ENCODE assay signal across 27 cellular contexts in the genomic region with DNA sequence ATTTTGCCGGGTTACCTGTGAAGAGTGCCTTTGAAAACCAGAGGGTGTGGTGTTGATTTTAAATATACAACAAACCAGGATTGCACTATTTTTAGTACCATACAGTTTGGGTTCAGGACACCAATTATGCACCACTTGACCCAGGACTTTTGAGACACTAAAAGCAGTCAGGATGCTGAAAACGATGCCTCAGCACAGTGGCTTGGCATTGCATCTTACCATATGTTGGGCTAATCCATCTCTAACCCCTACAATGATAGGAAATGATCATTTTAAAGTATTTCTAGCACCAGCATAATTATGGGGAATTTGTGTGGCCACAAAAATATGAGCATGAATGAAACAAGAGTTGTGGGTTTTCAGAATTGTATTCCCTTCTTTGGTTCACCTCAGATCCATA. TPM values are rescaled to one million over a fixed set of nuclear protein-coding genes. Genes with fewer than 3 reads are reported as not detected.
"Had no signal": no experiment of that assay in that cellular context is flagged by ENCODE, and none has a peak within 500 bp of the region (broad histone marks: within the 10 kb centered on the region; RNA-seq: fewer than 3 reads in every experiment).

No MANE protein-coding gene starts in this region.

- H3K4me3 ChIP-seq: K562, SJSA1, SK-N-MC had no signal

- H3K27ac ChIP-seq: HL-60, KMS-11, SJSA1, SK-N-MC had no signal

- ATAC-seq: K562 had no signal

- H3K27me3 ChIP-seq: SJSA1 had no signal

- H3K4me2 ChIP-seq: KMS-11 had no signal

- FAIRE-seq: HTR-8/SVneo, K562, RCC 7860 had no signal

- DNase-seq: Kasumi-1, MM.1S, NCI-H1092, NCI-H1105 treated with DMSO at 0.1 percent for 48 hours, NCI-H1417 treated with DMSO at 0.1 percent for 48 hours, NCI-H146, NCI-H1694 treated with DMSO at 0.1 percent for 48 hours, NCI-H1930, NCI-H2081, NCI-H2107, NCI-H2227 treated with DMSO at 0.1 percent for 48 hours, NCI-H524, NCI-H526 treated with DMSO at 0.1 percent for 48 hours, NCI-H748 treated with DMSO at 0.1 percent for 48 hours, Right ventricle myocardium superior, RPMI8226, SIG-M5 had no signal

- H3K9me3 ChIP-seq: SJSA1 had no signal

- H3K9ac ChIP-seq: KMS-11 had no signal

- H3K36me3 ChIP-seq: SJSA1 had no signal

RNA-seq across cellular contexts. Expression of a gene that starts 4.1 kb away (rescaled TPM):
- total RNA-seq: K562, M059J, NCI-H460, Right ventricle myocardium superior had no signal
- polyA plus RNA-seq: IgD-negative memory B cell, K562 had no signal

RNA-seq across cellular contexts. Expression of a gene that starts 29.3 kb away (rescaled TPM):
- total RNA-seq: K562, NCI-H460, Right ventricle myocardium superior had no signal
- polyA plus RNA-seq: IgD-negative memory B cell, K562 had no signal
